ENCODE assay signal across 1 cellular context in the genomic region with DNA sequence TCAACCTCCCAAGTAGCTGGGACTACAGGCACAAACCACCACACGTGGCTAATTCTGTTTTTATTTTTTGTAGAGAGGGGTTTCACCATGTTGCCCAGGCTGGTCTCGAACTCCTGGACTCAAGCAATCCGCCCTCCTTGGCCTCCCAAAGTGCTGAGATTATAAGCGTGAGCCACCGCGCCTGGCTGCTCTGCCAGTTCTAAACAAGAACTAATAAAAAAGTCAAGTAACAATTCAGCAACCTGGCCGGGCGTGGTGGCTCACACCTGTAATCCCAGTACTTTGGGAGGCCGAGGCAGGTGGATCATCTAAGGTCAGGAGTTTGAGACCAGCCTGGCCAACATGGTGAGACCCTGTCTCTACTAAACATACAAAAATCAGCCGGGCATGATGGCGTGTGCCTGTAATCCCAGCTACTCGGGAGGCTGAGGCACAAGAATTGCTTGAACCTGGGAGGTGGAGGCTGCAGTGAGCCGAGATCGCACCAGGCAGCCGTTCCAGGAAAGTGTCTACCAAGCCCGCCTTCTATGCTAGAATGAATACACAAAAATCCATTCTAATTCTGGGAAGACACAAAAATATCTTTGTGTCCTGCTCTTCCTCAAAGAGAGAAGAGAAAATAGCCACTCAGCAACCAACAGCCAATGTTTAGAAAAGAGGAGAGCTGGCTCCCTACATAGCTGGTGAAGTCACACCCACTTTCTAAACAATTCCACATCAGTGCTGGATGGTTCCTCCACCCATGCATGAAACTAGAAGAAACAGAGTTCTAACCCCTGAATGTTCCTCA. TPM values are rescaled to one million over a fixed set of nuclear protein-coding genes. Genes with fewer than 3 reads are reported as not detected.
"Had no signal": no experiment of that assay in that cellular context is flagged by ENCODE, and none has a peak within 500 bp of the region (broad histone marks: within the 10 kb centered on the region; RNA-seq: fewer than 3 reads in every experiment).

No MANE protein-coding gene starts in this region.

RNA-seq across cellular contexts. Expression of a gene that starts 56.6 kb away (rescaled TPM):
- polyA plus RNA-seq: naive thymus-derived CD4-positive, alpha-beta T cell had no signal
